In the genomic region with DNA sequence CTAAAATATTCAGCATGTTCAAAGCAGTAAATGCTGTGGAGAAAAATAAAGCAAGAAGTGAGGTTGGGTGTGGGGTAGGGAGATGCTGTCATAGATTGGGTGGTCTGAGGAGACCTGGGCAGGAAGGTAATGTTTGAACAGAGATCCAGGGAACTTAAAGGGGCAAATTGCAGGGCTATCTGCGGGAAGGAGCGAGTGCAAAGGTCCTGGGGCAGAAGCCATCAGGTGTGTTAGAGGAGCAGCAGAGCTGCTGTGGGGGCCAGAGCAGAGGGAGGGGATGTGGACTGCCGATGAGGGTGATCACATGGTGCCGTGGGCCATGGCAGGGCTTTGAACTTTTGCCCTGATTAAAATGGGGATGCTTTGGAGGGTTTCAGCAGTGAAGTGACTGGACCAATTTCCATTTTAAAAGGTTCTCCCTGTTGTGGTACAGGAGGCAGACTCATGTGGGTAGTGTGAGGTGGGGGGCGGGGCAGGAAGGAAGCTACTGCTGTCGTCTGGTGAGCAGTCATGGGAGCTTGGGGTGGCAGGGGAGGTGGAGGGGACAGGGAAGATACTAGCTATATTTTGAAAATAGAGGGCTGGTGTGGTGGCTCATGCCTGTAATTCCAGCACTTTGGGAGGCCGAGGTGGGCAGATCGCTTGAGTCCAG, we compare ENCODE assay signal across 19 cellular contexts. TPM values are rescaled to one million over a fixed set of nuclear protein-coding genes. Genes with fewer than 3 reads are reported as not detected.
DNase-seq lines count a peak whose midpoint lies in the region; TF ChIP-seq lines count a peak whose summit lies in the region.
"Had no signal": no experiment of that assay in that cellular context is flagged by ENCODE, and none has a peak within 500 bp of the region (broad histone marks: within the 10 kb centered on the region; RNA-seq: fewer than 3 reads in every experiment).

No MANE protein-coding gene starts in this region.

- no peaks in the 10 kb centered on the region for H3K9me3 Mint-ChIP-seq in activated CD4-positive, alpha-beta memory T cell treated with anti-CD3 and anti-CD28 coated beads for 36 hours
- H3K9me3 Mint-ChIP-seq in neural progenitor cell, result peaks cover 8% of the 10 kb centered on the region
- H3K9me3 Mint-ChIP-seq: CD8-positive, alpha-beta T cell had no signal

- no peaks in the 10 kb centered on the region for H3K9me3 ChIP-seq in neural progenitor cell (ENCODE audit: low read depth)
- no peaks in the 10 kb centered on the region for H3K9me3 ChIP-seq in WERI-Rb-1 (ENCODE audit: severe bottlenecking)
- H3K9me3 ChIP-seq: BE2C had no signal

- no peaks in the 10 kb centered on the region for H3K4me1 Mint-ChIP-seq in activated CD4-positive, alpha-beta memory T cell treated with anti-CD3 and anti-CD28 coated beads for 36 hours (ENCODE audit: low read depth)
- peaks cover 21% of the 10 kb centered on the region for H3K4me1 Mint-ChIP-seq in neural progenitor cell

- no peak overlapping the region for H3K27ac Mint-ChIP-seq in activated CD4-positive, alpha-beta memory T cell treated with anti-CD3 and anti-CD28 coated beads for 36 hours
- peak overlapping the region; percentile 14 for H3K27ac Mint-ChIP-seq in neural progenitor cell
- H3K27ac Mint-ChIP-seq: CD8-positive, alpha-beta T cell had no signal

- H3K4me2 ChIP-seq in neural progenitor cell, result no peak overlapping the region
- H3K4me2 ChIP-seq: PC-9 had no signal

- intact Hi-C loops in activated CD4-positive, alpha-beta memory T cell treated with anti-CD3 and anti-CD28 coated beads for 36 hours (cut with micrococcal nuclease), result no loop called here

- CTCF ChIA-PET in activated CD4-positive, alpha-beta memory T cell treated with anti-CD3 and anti-CD28 coated beads for 36 hours (lab: Charles Lee), result no interaction called here

- peaks cover 14% of the 10 kb centered on the region for H3K27me3 Mint-ChIP-seq in activated CD4-positive, alpha-beta memory T cell treated with anti-CD3 and anti-CD28 coated beads for 36 hours
- H3K27me3 Mint-ChIP-seq in neural progenitor cell (ENCODE audit: insufficient read depth, low read depth), result peaks cover 20% of the 10 kb centered on the region

- no peak overlapping the region for H3K9ac ChIP-seq in neural progenitor cell

- TF ChIP-seq CTCF in neural progenitor cell (IDR thresholded peaks at IDR 0.05) (no peak), WERI-Rb-1 (IDR thresholded peaks at IDR 0.05; ENCODE audit: low read depth, low read length) (no peak)

- H3K36me3 ChIP-seq in neural progenitor cell (no peaks in the 10 kb centered on the region), WERI-Rb-1 (no peaks in the 10 kb centered on the region)
- H3K36me3 ChIP-seq: BE2C had no signal

- H3K4me1 ChIP-seq in neural progenitor cell, result peaks cover 15% of the 10 kb centered on the region
- H3K4me1 ChIP-seq: BE2C had no signal

- peaks cover 4% of the 10 kb centered on the region for H4K20me1 ChIP-seq in neural progenitor cell (ENCODE audit: low read depth)

- H3K4me3 ChIP-seq in neural progenitor cell (no peak overlapping the region), WERI-Rb-1 (ENCODE audit: low read depth, low read length) (no peak overlapping the region)
- H3K4me3 ChIP-seq: PC-9 had no signal

- no peak overlapping the region for H3K4me3 Mint-ChIP-seq in activated CD4-positive, alpha-beta memory T cell treated with anti-CD3 and anti-CD28 coated beads for 36 hours
- peak overlapping the region; percentile 34 for H3K4me3 Mint-ChIP-seq in neural progenitor cell
- H3K4me3 Mint-ChIP-seq: CD8-positive, alpha-beta T cell had no signal

- H3K79me2 ChIP-seq in neural progenitor cell (ENCODE audit: low read depth), result peaks cover 10% of the 10 kb centered on the region

- DNase-seq in activated CD4-positive, alpha-beta T cell treated with anti-CD3 and anti-CD28 coated beads for 48 hours, result peak; percentile 27
- DNase-seq in activated CD4-positive, alpha-beta T cell treated with anti-CD3 and anti-CD28 coated beads for 4 hours, result no peak
- peak; percentile 12 for DNase-seq in stimulated activated CD4-positive, alpha-beta T cell treated with anti-CD3 and anti-CD28 coated beads, Interleukin-1b, Interleukin-23, amount 100 ng/mL, for 48 hours
- no peak for DNase-seq in stimulated activated CD4-positive, alpha-beta T cell treated with anti-CD3 and anti-CD28 coated beads, Interleukin-4, amount 100 ng/mL, for 4 hours
- peak; percentile 40 for DNase-seq in activated CD4-positive, alpha-beta memory T cell treated with anti-CD3 and anti-CD28 coated beads for 36 hours
- DNase-seq in neural progenitor cell (ENCODE audit: low spot score), result no peak
- no peak for DNase-seq in NCI-H1930 (lab: John Stamatoyannopoulos, UW)
- no peak for DNase-seq in WERI-Rb-1
- DNase-seq: BE2C; Calu3; CD8-positive, alpha-beta T cell; GOT3; KBM-7; NCI-H1105 treated with DMSO at 0.1 percent for 48 hours; NCI-H1694; NCI-H2107; NCI-H510A; NCI-H774; PC-9 had no signal

- peaks cover 18% of the 10 kb centered on the region for H3F3A ChIP-seq in neural progenitor cell (ENCODE audit: low read depth)

- H3K27ac ChIP-seq in neural progenitor cell, result no peak overlapping the region
- H3K27ac ChIP-seq in WERI-Rb-1, result no peak overlapping the region
- H3K27ac ChIP-seq: PC-9 had no signal

- no peaks in the 10 kb centered on the region for H3K36me3 Mint-ChIP-seq in activated CD4-positive, alpha-beta memory T cell treated with anti-CD3 and anti-CD28 coated beads for 36 hours
- no peaks in the 10 kb centered on the region for H3K36me3 Mint-ChIP-seq in neural progenitor cell
- H3K36me3 Mint-ChIP-seq: CD8-positive, alpha-beta T cell had no signal

- no peaks in the 10 kb centered on the region for H3K27me3 ChIP-seq in neural progenitor cell
- no peaks in the 10 kb centered on the region for H3K27me3 ChIP-seq in WERI-Rb-1 (ENCODE audit: insufficient read depth, low read depth, severe bottlenecking)

- no peak overlapping the region for H2AFZ ChIP-seq in neural progenitor cell (replicated peaks)
- H2AFZ ChIP-seq: PC-9 had no signal

- POLR2A ChIA-PET in activated CD4-positive, alpha-beta memory T cell treated with anti-CD3 and anti-CD28 coated beads for 36 hours (lab: Charles Lee), result no interaction called here

RNA-seq across cellular contexts. Expression of a gene that starts 24.0 kb away (rescaled TPM):
- not detected for total RNA-seq in activated CD4-positive, alpha-beta memory T cell treated with anti-CD3 and anti-CD28 coated beads for 36 hours
- 12.8 and 13.2 TPM in 2 replicates for total RNA-seq in neural progenitor cell (ENCODE audit: low replicate concordance)
- total RNA-seq: CD8-positive, alpha-beta T cell; PC-9 had no signal

Comparison
In these comparisons a context has a peak if more than half of its experiments do, and no peak if none do; other contexts are left out.
1. DNase-seq: peak in activated CD4-positive, alpha-beta T cell treated with anti-CD3 and anti-CD28 coated beads for 48 hours (single experiment), stimulated activated CD4-positive, alpha-beta T cell treated with anti-CD3 and anti-CD28 coated beads, Interleukin-1b, Interleukin-23, amount 100 ng/mL, for 48 hours (single experiment) and activated CD4-positive, alpha-beta memory T cell treated with anti-CD3 and anti-CD28 coated beads for 36 hours (single experiment); none in activated CD4-positive, alpha-beta T cell treated with anti-CD3 and anti-CD28 coated beads for 4 hours (0 of 2), stimulated activated CD4-positive, alpha-beta T cell treated with anti-CD3 and anti-CD28 coated beads, Interleukin-4, amount 100 ng/mL, for 4 hours (0 of 2), neural progenitor cell (single experiment), NCI-H1930 (0 of 2) and WERI-Rb-1 (single experiment).
2. RNA of a gene that starts 24.0 kb away (total RNA-seq): 12.8 to 13.2 TPM in neural progenitor cell; not detected in activated CD4-positive, alpha-beta memory T cell treated with anti-CD3 and anti-CD28 coated beads for 36 hours; every median in the first group is over 10 times any median in the second.